In the genomic region with DNA sequence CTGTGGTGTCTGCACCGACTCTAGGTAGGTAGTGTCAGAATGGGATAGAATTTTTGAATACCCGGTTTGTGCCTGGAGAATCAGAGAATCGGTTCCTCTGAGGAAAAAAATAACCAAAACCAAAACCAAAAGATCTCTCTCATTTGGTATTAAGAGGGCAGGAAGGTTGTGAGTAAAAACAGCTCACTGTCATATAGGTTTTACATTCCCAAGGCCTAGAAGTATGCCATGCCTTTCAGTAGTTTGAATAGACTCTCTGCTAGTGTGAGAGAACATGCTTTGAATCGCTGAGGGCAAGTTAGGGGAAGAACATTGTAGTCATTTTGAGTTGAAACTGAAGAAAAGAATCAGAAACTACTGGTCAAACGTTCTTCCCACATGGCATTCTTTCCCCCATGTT, we compare ENCODE assay signal across 9 cellular contexts.
"Had no signal": no experiment of that assay in that cellular context is flagged by ENCODE, and none has a peak within 500 bp of the region (broad histone marks: within the 10 kb centered on the region; RNA-seq: fewer than 3 reads in every experiment).

No MANE protein-coding gene starts in this region.

- FAIRE-seq: H1, H54, K562 had no signal

- H3K4me3 ChIP-seq: GM23338, K562 had no signal

- H3K27ac ChIP-seq: HL-60 had no signal

- H3K4me2 ChIP-seq: GM23338 had no signal

- DNase-seq: H9, HCEC 1CT, IMR-90, KG1 had no signal

- ATAC-seq: GM23338, K562 had no signal

- H2AFZ ChIP-seq: GM23338 had no signal
